ENCODE assay signal across 1 cellular context in genomic region chr5:142057697-142058056, GRCh38.
TF ChIP-seq lines count a peak whose summit lies in the region.

No MANE protein-coding gene starts in this region.

TF ChIP-seq in GM23338, 12 proteins besides CTCF, POLR2A, EP300 and RAD21 (continued from another document):
- no peak for TF ChIP-seq ZNF462 (CRISPR knock-in tag; IDR thresholded peaks at IDR 0.05)
- TF ChIP-seq POLR2AphosphoS5 (IDR thresholded peaks at IDR 0.05; ENCODE audit: low read depth), result no peak
- TF ChIP-seq ZNF331 (CRISPR knock-in tag; IDR thresholded peaks at IDR 0.05; ENCODE audit: low read depth), result no peak
- TF ChIP-seq REST (IDR thresholded peaks at IDR 0.05; ENCODE audit: unreplicated experiment), result no peak
TF ChIP-seq in GM23338: peak in this region for 0.
